Comparison of ENCODE assay signal across 23 cellular contexts in genomic region chr3:185730550-185730949, GRCh38.
DNase-seq lines count a peak whose midpoint lies in the region; ATAC-seq, FAIRE-seq and TF ChIP-seq lines count a peak whose summit lies in the region.
"Had no signal": no experiment of that assay in that cellular context is flagged by ENCODE, and none has a peak within 500 bp of the region (broad histone marks: within the 10 kb centered on the region; RNA-seq: fewer than 3 reads in every experiment).

No MANE protein-coding gene starts in this region.

- no peak for TF ChIP-seq POLR2A in A549 (IDR thresholded peaks at IDR 0.05; ENCODE audit: low read length)
- TF ChIP-seq POLR2A in IMR-90 (IDR thresholded peaks at IDR 0.05; ENCODE audit: low read depth, low read length): no peak

- H2AK5ac ChIP-seq in IMR-90 (ENCODE audit: low read depth, low read length): no peak overlapping the region
- H2AK5ac ChIP-seq in mesenchymal stem cell (ENCODE audit: low read length, severe bottlenecking): no peak overlapping the region
- no peak overlapping the region for H2AK5ac ChIP-seq in neuronal stem cell (ENCODE audit: low read depth, low read length)

- H3K9me3 ChIP-seq in A549: no peaks in the 10 kb centered on the region
- no peaks in the 10 kb centered on the region for H3K9me3 ChIP-seq in IMR-90 (ENCODE audit: control insufficient read depth, insufficient read depth, low read length)
- H3K9me3 ChIP-seq in mesenchymal stem cell (ENCODE audit: control insufficient read depth, low read length): no peaks in the 10 kb centered on the region
- no peaks in the 10 kb centered on the region for H3K9me3 ChIP-seq in neuronal stem cell (replicated peaks in 1 of 2; ENCODE audit: control insufficient read depth in 2 of 2, insufficient read depth in 1 of 2, low read depth in 1 of 2, low read length in 2 of 2)
- H3K9me3 ChIP-seq: HAP-1, SK-N-SH had no signal

- H3K23ac ChIP-seq in IMR-90 (ENCODE audit: low read depth, low read length): no peak overlapping the region
- H3K23ac ChIP-seq in mesenchymal stem cell (ENCODE audit: low read length in 2 of 2): no peak overlapping the region
- no peak overlapping the region for H3K23ac ChIP-seq in neuronal stem cell (ENCODE audit: low read depth, low read length, poor library complexity)

- H3K4me3 ChIP-seq in A549 (no peak overlapping the region), IMR-90 (ENCODE audit: insufficient read depth, low read depth, low read length) (no peak overlapping the region), mesenchymal stem cell (ENCODE audit: insufficient read depth in 1 of 2, low read depth in 1 of 2, low read length in 2 of 2) (no peak overlapping the region), neuronal stem cell (ENCODE audit: low read length in 2 of 2) (no peak overlapping the region)
- H3K4me3 ChIP-seq: GM12878, HAP-1 had no signal

- CTCF ChIA-PET in A549 (lab: Yijun Ruan, JAX): interaction anchor here (1.5 to 7.3 kb wide), 2 partner anchors 53 to 71 kb away, joined by 6 to 52 read pairs; no protein-coding TSS in a partner anchor
- CTCF ChIA-PET in IMR-90 (lab: Yijun Ruan, JAX): interaction anchor here (0.5 to 1.1 kb wide), 3 partner anchors 26 to 404 kb away, joined by 3 to 6 read pairs (median 3); no protein-coding TSS in a partner anchor

- TF ChIP-seq CTCF in A549 (IDR thresholded peaks at IDR 0.05): no peak
- TF ChIP-seq CTCF in IMR-90 (conservative IDR thresholded peaks at IDR 0.05; ENCODE audit: low read depth, low read length): no peak

- H3K18ac ChIP-seq in IMR-90 (ENCODE audit: low read depth, low read length) (no peak overlapping the region), mesenchymal stem cell (ENCODE audit: low read depth in 1 of 2, low read length in 2 of 2) (no peak overlapping the region), neuronal stem cell (ENCODE audit: low read length) (no peak overlapping the region)

- TF ChIP-seq RAD21 in A549 (conservative IDR thresholded peaks at IDR 0.05 in 1 of 2, IDR thresholded peaks at IDR 0.05 in 1 of 2) (no peak), IMR-90 (IDR thresholded peaks at IDR 0.05; ENCODE audit: low read length) (no peak)

- intact Hi-C loops in IMR-90 (cut with micrococcal nuclease): loop anchor here (5.0 kb wide), 3 partner anchors 68 to 372 kb away; no protein-coding TSS in a partner anchor

- H3K36me3 ChIP-seq in IMR-90 (ENCODE audit: control insufficient read depth, insufficient read depth, low read length): no peaks in the 10 kb centered on the region
- H3K36me3 ChIP-seq in mesenchymal stem cell (ENCODE audit: control insufficient read depth in 1 of 2, insufficient read depth in 2 of 2, low read depth in 1 of 2, low read length in 2 of 2): no peaks in the 10 kb centered on the region
- H3K36me3 ChIP-seq in neuronal stem cell (replicated peaks in 1 of 2; ENCODE audit: control insufficient read depth in 2 of 2, insufficient read depth in 2 of 2, low read length in 2 of 2): peaks cover 0 to 4% of the 10 kb centered on the region in 2 donors
- H3K36me3 ChIP-seq: HAP-1 had no signal

- in situ Hi-C loops in IMR-90 (cut with MboI; ENCODE audit: low sequenced_read_pairs): loop anchor here (10.0 kb wide), 1 partner anchor 194 kb away; no protein-coding TSS in a partner anchor

- H3K9ac ChIP-seq in IMR-90 (ENCODE audit: low read depth, low read length): no peak overlapping the region
- no peak overlapping the region for H3K9ac ChIP-seq in mesenchymal stem cell (ENCODE audit: low read length)
- H3K9ac ChIP-seq in neuronal stem cell (ENCODE audit: low read depth, low read length, poor library complexity): no peak overlapping the region
- H3K9ac ChIP-seq: KMS-11 had no signal

- peaks cover 45% of the 10 kb centered on the region for H3K4me1 ChIP-seq in A549
- H3K4me1 ChIP-seq in IMR-90 (ENCODE audit: control insufficient read depth, insufficient read depth, low read length): peaks cover 34% of the 10 kb centered on the region
- peaks cover 13% of the 10 kb centered on the region for H3K4me1 ChIP-seq in mesenchymal stem cell (ENCODE audit: control insufficient read depth, insufficient read depth, low read depth, low read length)
- H3K4me1 ChIP-seq in neuronal stem cell (ENCODE audit: control insufficient read depth in 2 of 2, insufficient read depth in 1 of 2, low read depth in 1 of 2, low read length in 2 of 2): peaks cover 7 to 19% of the 10 kb centered on the region in 2 donors

- peaks cover 62% of the 10 kb centered on the region for H4K20me1 ChIP-seq in IMR-90 (ENCODE audit: insufficient read depth, low read length)

- dilution Hi-C loops in IMR-90 (cut with HindIII; ENCODE audit: low sequenced_read_pairs, unreplicated experiment): no loop called here

- H2BK120ac ChIP-seq in IMR-90 (ENCODE audit: low read depth, low read length): no peak overlapping the region
- no peak overlapping the region for H2BK120ac ChIP-seq in mesenchymal stem cell (ENCODE audit: low read depth, low read length)
- H2BK120ac ChIP-seq in neuronal stem cell (ENCODE audit: low read depth, low read length): no peak overlapping the region

- no peak overlapping the region for H4K5ac ChIP-seq in IMR-90 (ENCODE audit: low read depth, low read length)

- H2AFZ ChIP-seq in IMR-90 (replicated peaks; ENCODE audit: low read length, poor library complexity): no peak overlapping the region
- no peak overlapping the region for H2AFZ ChIP-seq in mesenchymal stem cell (ENCODE audit: low read depth, low read length)
- no peak overlapping the region for H2AFZ ChIP-seq in neuronal stem cell (ENCODE audit: low read length)

- no peak overlapping the region for H4K8ac ChIP-seq in IMR-90 (ENCODE audit: low read depth in 2 of 2, low read length in 2 of 2)
- no peak overlapping the region for H4K8ac ChIP-seq in mesenchymal stem cell (ENCODE audit: low read length)
- H4K8ac ChIP-seq in neuronal stem cell (ENCODE audit: low read depth, low read length): no peak overlapping the region

- H2BK5ac ChIP-seq in IMR-90 (ENCODE audit: low read depth, low read length, poor library complexity, severe bottlenecking) (no peak overlapping the region), mesenchymal stem cell (ENCODE audit: low read depth, low read length, poor library complexity, severe bottlenecking) (no peak overlapping the region), neuronal stem cell (ENCODE audit: low read length) (no peak overlapping the region)

- no TSS peak for BruUV-seq in IMR-90 (replicated peaks; lab: Mats Ljungman, UMichigan)

- H3K79me1 ChIP-seq in IMR-90 (ENCODE audit: low read depth in 1 of 2, low read length in 2 of 2) (peaks cover 23 to 80% of the 10 kb centered on the region in 2 experiments), mesenchymal stem cell (replicated peaks; ENCODE audit: low read length, poor library complexity, severe bottlenecking) (no peaks in the 10 kb centered on the region), neuronal stem cell (ENCODE audit: low read depth, low read length) (peaks cover 8% of the 10 kb centered on the region)

- H3K4me2 ChIP-seq in A549 (no peak overlapping the region), IMR-90 (ENCODE audit: low read depth, low read length) (no peak overlapping the region), mesenchymal stem cell (ENCODE audit: low read length, poor library complexity, severe bottlenecking) (no peak overlapping the region), neuronal stem cell (ENCODE audit: insufficient read depth, low read length, poor library complexity, severe bottlenecking) (no peak overlapping the region)
- H3K4me2 ChIP-seq: KMS-11 had no signal

- POLR2A ChIA-PET in A549 (lab: Yijun Ruan, JAX) (no interaction called here), IMR-90 (lab: Charles Lee; ENCODE audit: unreplicated experiment) (interaction anchor here (0.6 kb wide), 1 partner anchor 14 kb away, joined by 4 read pairs; no protein-coding TSS in a partner anchor)

- 0 out of 2 replicates have a peak overlapping the region, but pooled peaks have one; percentile 46 for H3K14ac ChIP-seq in IMR-90 (replicated peaks; ENCODE audit: low read depth, low read length)
- no peak overlapping the region for H3K14ac ChIP-seq in mesenchymal stem cell (ENCODE audit: low read length in 2 of 2)
- no peak overlapping the region for H3K14ac ChIP-seq in neuronal stem cell (ENCODE audit: low read length)

- 96% methylated on average over 8 of the region's 8 CpGs for WGBS in A549 (ENCODE audit: missing lambda C conversion rate)
- no CpG with 5 or more reads among the region's 8 CpGs for WGBS in IMR-90 (ENCODE audit: extremely low coverage in 2 of 2, insufficient read length in 1 of 2), 2 experiments
- 98% methylated on average over 7 of the region's 8 CpGs for WGBS in mesenchymal stem cell
- WGBS in neuronal stem cell (ENCODE audit: extremely low coverage in 2 of 2, insufficient read length in 2 of 2, insufficient replicate concordance in 1 of 2), 2 donors: no CpG with 5 or more reads among the region's 8 CpGs

- no peak overlapping the region for H2AK9ac ChIP-seq in IMR-90 (replicated peaks; ENCODE audit: low read depth, low read length, poor library complexity)

- no peak overlapping the region for H3K4ac ChIP-seq in IMR-90 (ENCODE audit: low read depth, low read length)
- H3K4ac ChIP-seq in mesenchymal stem cell (ENCODE audit: low read depth in 1 of 2, low read length in 2 of 2): no peak overlapping the region
- no peak overlapping the region for H3K4ac ChIP-seq in neuronal stem cell (ENCODE audit: low read length)

- no peak for FAIRE-seq in A549 (lab: Jason Lieb, UNC)
- FAIRE-seq: GM12878, HTR-8/SVneo had no signal

- DNase-seq in A549 (ENCODE audit: low read depth in 1 of 2, low spot score in 1 of 2): no peak
- DNase-seq in IMR-90: no peak
- peak; percentile 18 for DNase-seq in cerebellar cortex (ENCODE audit: low spot score)
- DNase-seq in mesenchymal stem cell: no peak
- no peak for DNase-seq in neuronal stem cell (ENCODE audit: low spot score)
- DNase-seq in H4 (ENCODE audit: low spot score): no peak
- no peak for DNase-seq in DMS79 treated with DMSO at 0.1 percent for 48 hours (lab: John Stamatoyannopoulos, UW)
- DNase-seq in stimulated activated CD8-positive, alpha-beta memory T cell treated with anti-CD3 and anti-CD28 coated beads, Interleukin-4, amount 100 ng/mL, for 48 hours: no peak
- DNase-seq: CD4-positive, CD25-positive, alpha-beta regulatory T cell; DND-41; MV-4-11; NCI-H1694; NCI-H2081; NCI-H2171; NCI-H345; NCI-H524; NCI-H82; SIG-M5; SK-N-SH had no signal

- H3K27ac ChIP-seq in A549 (peak overlapping the region; percentile 60 to 79; a peak in 4 of 6 replicates), IMR-90 (ENCODE audit: insufficient read depth, low read length) (peak overlapping the region; percentile 31; the same call in 1 of the 2 replicates), mesenchymal stem cell (ENCODE audit: low read length, poor library complexity, severe bottlenecking) (peak overlapping the region; percentile 3), neuronal stem cell (replicated peaks; ENCODE audit: low read length) (no peak overlapping the region)
- H3K27ac ChIP-seq: KMS-11 had no signal

- H3K27me3 ChIP-seq in IMR-90 (ENCODE audit: control insufficient read depth, insufficient read depth, low read length): no peaks in the 10 kb centered on the region
- no peaks in the 10 kb centered on the region for H3K27me3 ChIP-seq in mesenchymal stem cell (ENCODE audit: control insufficient read depth in 1 of 2, insufficient read depth in 1 of 2, low read length in 2 of 2)
- H3K27me3 ChIP-seq in neuronal stem cell (ENCODE audit: control insufficient read depth in 3 of 3, insufficient read depth in 3 of 3, low read depth in 1 of 3, low read length in 3 of 3): no peaks in the 10 kb centered on the region

- H4K91ac ChIP-seq in IMR-90 (ENCODE audit: insufficient read depth, low read depth, low read length) (no peak overlapping the region), mesenchymal stem cell (ENCODE audit: low read length) (no peak overlapping the region), neuronal stem cell (ENCODE audit: low read depth, low read length, poor library complexity) (no peak overlapping the region)

- TF ChIP-seq EP300 in A549 (IDR thresholded peaks at IDR 0.05): no peak

- no peak overlapping the region for H3K56ac ChIP-seq in IMR-90 (ENCODE audit: extremely low read depth, insufficient read depth, low read length)

- no peak overlapping the region for H2BK12ac ChIP-seq in mesenchymal stem cell (ENCODE audit: low read length in 2 of 2)
- no peak overlapping the region for H2BK12ac ChIP-seq in neuronal stem cell (ENCODE audit: low read length)

- H2BK15ac ChIP-seq in IMR-90 (ENCODE audit: low read depth, low read length): no peak overlapping the region
- H2BK15ac ChIP-seq in mesenchymal stem cell (ENCODE audit: low read depth, poor library complexity, severe bottlenecking): no peak overlapping the region
- H2BK15ac ChIP-seq in neuronal stem cell (ENCODE audit: low read length): no peak overlapping the region

- ATAC-seq in A549 (no peak), IMR-90 (ENCODE audit: low read depth) (no peak)
- ATAC-seq: GM12878 had no signal

- H2BK20ac ChIP-seq in IMR-90 (ENCODE audit: low read depth, low read length): no peak overlapping the region

- peaks cover 23% of the 10 kb centered on the region for H3K9me1 ChIP-seq in IMR-90 (ENCODE audit: insufficient read depth, low read length)
